1 cellular context compared by ENCODE assay signal in genomic region chr20:34706022-34706875, GRCh38.
TF ChIP-seq lines count a peak whose summit lies in the region.

No MANE protein-coding gene starts in this region.

TF ChIP-seq in HepG2, 621 proteins besides CTCF, POLR2A, EP300 and RAD21 (continued from another document and continues in another):
- TF ChIP-seq DRAP1 (CRISPR knock-in tag; IDR thresholded peaks at IDR 0.05): no peak
- TF ChIP-seq RERE (CRISPR knock-in tag; IDR thresholded peaks at IDR 0.05; ENCODE audit: low read depth): no peak
- TF ChIP-seq ZNF883 (CRISPR knock-in tag; IDR thresholded peaks at IDR 0.05; ENCODE audit: not compliant biosample characterization): no peak
- no peak for TF ChIP-seq KMT2B (CRISPR knock-in tag; IDR thresholded peaks at IDR 0.05)
- TF ChIP-seq ZNF225 (CRISPR knock-in tag; IDR thresholded peaks at IDR 0.05): no peak
- TF ChIP-seq ZNF546 (CRISPR knock-in tag; conservative IDR thresholded peaks at IDR 0.05): no peak
- no peak for TF ChIP-seq ZNF350 (CRISPR knock-in tag; IDR thresholded peaks at IDR 0.05; ENCODE audit: borderline replicate concordance, low read depth)
- TF ChIP-seq TBP (CRISPR knock-in tag; IDR thresholded peaks at IDR 0.05): no peak
- TF ChIP-seq RAD51 (IDR thresholded peaks at IDR 0.05; ENCODE audit: borderline replicate concordance): no peak
- no peak for TF ChIP-seq DPF2 (CRISPR knock-in tag; IDR thresholded peaks at IDR 0.05; ENCODE audit: borderline replicate concordance, low read depth)
- no peak for TF ChIP-seq ZNF672 (CRISPR knock-in tag; IDR thresholded peaks at IDR 0.05)
- no peak for TF ChIP-seq NAIF1 (CRISPR knock-in tag; IDR thresholded peaks at IDR 0.05; ENCODE audit: borderline replicate concordance)
- TF ChIP-seq AGO2 (optimal IDR thresholded peaks at IDR 0.05; ENCODE audit: low read depth, low read length): no peak
- TF ChIP-seq RNF2 (conservative IDR thresholded peaks at IDR 0.05; ENCODE audit: low read depth): no peak
- TF ChIP-seq ZBTB7A (CRISPR knock-in tag; IDR thresholded peaks at IDR 0.05): no peak
- no peak for TF ChIP-seq ZFAT (CRISPR knock-in tag; conservative IDR thresholded peaks at IDR 0.05)
- no peak for TF ChIP-seq FOSL1 (CRISPR knock-in tag; IDR thresholded peaks at IDR 0.05; ENCODE audit: borderline replicate concordance)
- TF ChIP-seq ZNF10 (CRISPR knock-in tag; IDR thresholded peaks at IDR 0.05; ENCODE audit: borderline replicate concordance, low read depth): no peak
- no peak for TF ChIP-seq ZNF20 (CRISPR knock-in tag; IDR thresholded peaks at IDR 0.05)
- TF ChIP-seq SOX6 (IDR thresholded peaks at IDR 0.05): no peak
- peak; percentile 46 for TF ChIP-seq SOX6 (CRISPR knock-in tag; IDR thresholded peaks at IDR 0.05)
- no peak for TF ChIP-seq HHEX (CRISPR knock-in tag; IDR thresholded peaks at IDR 0.05)
- TF ChIP-seq ZNF550 (CRISPR knock-in tag; IDR thresholded peaks at IDR 0.05; ENCODE audit: borderline replicate concordance): no peak
- no peak for TF ChIP-seq SNAI1 (CRISPR knock-in tag; IDR thresholded peaks at IDR 0.05; ENCODE audit: borderline replicate concordance)
- TF ChIP-seq ZNF275 (CRISPR knock-in tag; IDR thresholded peaks at IDR 0.05; ENCODE audit: borderline replicate concordance): no peak
- peak in 1 of 2 experiments; percentile 50; a peak in 1 of 4 replicates for TF ChIP-seq NR2F1 (CRISPR knock-in tag; IDR thresholded peaks at IDR 0.05)
- peak; percentile 56 for TF ChIP-seq ARID5B (CRISPR knock-in tag; IDR thresholded peaks at IDR 0.05)
- no peak for TF ChIP-seq DMAP1 (CRISPR knock-in tag; IDR thresholded peaks at IDR 0.05)
- peak; percentile 67; the same call in 1 of the 2 replicates for TF ChIP-seq ZNF615 (CRISPR knock-in tag; IDR thresholded peaks at IDR 0.05; ENCODE audit: borderline replicate concordance)
- no peak for TF ChIP-seq ZSCAN22 (CRISPR knock-in tag; IDR thresholded peaks at IDR 0.05)
- TF ChIP-seq KLF13 (CRISPR knock-in tag; IDR thresholded peaks at IDR 0.05): no peak
- no peak; the same call in 1 of the 2 replicates for TF ChIP-seq TFDP2 (CRISPR knock-in tag; IDR thresholded peaks at IDR 0.05)
- no peak for TF ChIP-seq ZNF318 (CRISPR knock-in tag; IDR thresholded peaks at IDR 0.05)
- no peak for TF ChIP-seq ELF3 (CRISPR knock-in tag; IDR thresholded peaks at IDR 0.05)
- no peak for TF ChIP-seq ATF4 (CRISPR knock-in tag; IDR thresholded peaks at IDR 0.05)
- TF ChIP-seq ZKSCAN8 (CRISPR knock-in tag; IDR thresholded peaks at IDR 0.05; ENCODE audit: borderline replicate concordance): no peak
- TF ChIP-seq TP53 (CRISPR knock-in tag; conservative IDR thresholded peaks at IDR 0.05): no peak
- TF ChIP-seq ZBTB42 (CRISPR knock-in tag; IDR thresholded peaks at IDR 0.05): no peak
- TF ChIP-seq SAP130 (CRISPR knock-in tag; IDR thresholded peaks at IDR 0.05; ENCODE audit: low read depth): no peak; the same call in 1 of the 2 replicates
- no peak for TF ChIP-seq HOMEZ (CRISPR knock-in tag; IDR thresholded peaks at IDR 0.05; ENCODE audit: low read depth)
